ENCODE assay signal across 18 cellular contexts in the genomic region with DNA sequence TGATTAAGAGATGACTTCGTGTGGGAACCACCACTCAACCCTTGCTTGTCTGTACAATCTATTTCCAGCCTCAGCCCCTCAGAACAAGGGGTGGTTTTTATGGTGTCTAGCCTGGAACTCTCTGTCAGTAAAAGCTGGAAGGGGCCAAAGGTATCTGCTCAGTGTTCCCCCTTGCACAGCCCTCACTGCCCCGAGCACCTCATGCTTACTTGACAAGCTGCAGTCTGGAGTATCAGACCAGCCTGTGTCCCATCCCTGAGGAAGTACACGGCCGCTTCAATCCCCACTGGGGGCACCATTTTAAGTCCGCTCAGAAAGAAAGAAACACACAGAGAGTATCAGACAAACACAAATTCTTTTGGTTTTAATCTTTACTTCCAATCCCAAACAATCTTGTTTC. TPM values are rescaled to one million over a fixed set of nuclear protein-coding genes. Genes with fewer than 3 reads are reported as not detected.
DNase-seq lines count a peak whose midpoint lies in the region; ATAC-seq and TF ChIP-seq lines count a peak whose summit lies in the region.
"Had no signal": no experiment of that assay in that cellular context is flagged by ENCODE, and none has a peak within 500 bp of the region (broad histone marks: within the 10 kb centered on the region; RNA-seq: fewer than 3 reads in every experiment).

No MANE protein-coding gene starts in this region.

- no peak overlapping the region for H3K4me3 ChIP-seq in coronary artery
- no peak overlapping the region for H3K4me3 ChIP-seq in trophoblast cell (ENCODE audit: low read depth, low read length)
- H3K4me3 ChIP-seq: SJCRH30 had no signal

- WGBS in trophoblast cell (ENCODE audit: extremely low coverage, insufficient coverage, insufficient read length) = no CpG with 5 or more reads among the region's 5 CpGs

- no peak overlapping the region for H3K9ac ChIP-seq in trophoblast cell (ENCODE audit: low read length)

- TF ChIP-seq CTCF in 22Rv1 (IDR thresholded peaks at IDR 0.05) = no peak
- TF ChIP-seq CTCF in C4-2B (conservative IDR thresholded peaks at IDR 0.05) = no peak
- TF ChIP-seq CTCF in coronary artery (IDR thresholded peaks at IDR 0.05) = no peak

- H2BK120ac ChIP-seq in trophoblast cell (ENCODE audit: insufficient read depth, low read length, poor library complexity) = peak overlapping the region; percentile 69

- H3K27ac ChIP-seq in 22Rv1 (peak overlapping the region; percentile 61), C4-2B (peak overlapping the region; percentile 28), coronary artery (peak overlapping the region; percentile 62 to 77), trophoblast cell (ENCODE audit: low read depth, low read length) (peak overlapping the region; percentile 89)
- H3K27ac ChIP-seq: HL-60, SJCRH30 had no signal

- peak overlapping the region; percentile 18 for H3K14ac ChIP-seq in trophoblast cell (ENCODE audit: low read length)

- peak overlapping the region; percentile 62 for H4K91ac ChIP-seq in trophoblast cell (ENCODE audit: low read depth, low read length)

- H2BK12ac ChIP-seq in trophoblast cell (ENCODE audit: low read length) = peak overlapping the region; percentile 61

- H3K18ac ChIP-seq in trophoblast cell (ENCODE audit: low read length) = peak overlapping the region; percentile 21

- no peak overlapping the region for H3K4me2 ChIP-seq in trophoblast cell (ENCODE audit: low read length)

- DNase-seq in coronary artery (ENCODE audit: low spot score) (no peak), trophoblast cell (no peak)
- DNase-seq in NK-92 treated with Interleukin-12 subunit alpha and Interleukin-12 subunit beta, amount 100 ng/mL, for 24 hours (lab: John Stamatoyannopoulos, UW) = no peak
- DNase-seq in effector CD8-positive, alpha-beta T cell (lab: John Stamatoyannopoulos, UW) = no peak
- no peak for DNase-seq in stimulated activated naive CD8-positive, alpha-beta T cell treated with anti-CD3 and anti-CD28 coated beads, Interleukin-15, Interleukin-2, amounts not matched to agents 100 U/mL and 50 U/mL, for 24 hours
- DNase-seq: ACHN; AML-193; Calu3; CD4-positive, alpha-beta T cell; GOT3; NCI-H1105 treated with DMSO at 0.1 percent for 48 hours; NCI-H187; OCI-M1; SJCRH30 had no signal

- H3K9me3 ChIP-seq in trophoblast cell (ENCODE audit: insufficient read depth, low read depth, low read length) = peaks cover 2% of the 10 kb centered on the region
- H3K9me3 ChIP-seq: SJCRH30 had no signal

- peak overlapping the region; percentile 26 for H4K8ac ChIP-seq in trophoblast cell (ENCODE audit: low read depth, low read length)

- H3K23ac ChIP-seq in trophoblast cell (ENCODE audit: low read length) = no peak overlapping the region

- peak overlapping the region; percentile 44 for H2BK5ac ChIP-seq in trophoblast cell (ENCODE audit: low read depth, low read length, poor library complexity)

- H3K79me2 ChIP-seq in trophoblast cell (ENCODE audit: control insufficient read depth, insufficient read depth, low read length, poor library complexity) = peaks cover 12% of the 10 kb centered on the region

- H2AFZ ChIP-seq in trophoblast cell (ENCODE audit: insufficient read depth, low read length, poor library complexity) = no peak overlapping the region

- peaks cover 32% of the 10 kb centered on the region for H3K79me1 ChIP-seq in trophoblast cell (ENCODE audit: low read length)

- H3K36me3 ChIP-seq in trophoblast cell (ENCODE audit: control insufficient read depth in 1 of 2, insufficient read depth in 2 of 2, low read length in 2 of 2) = peaks cover 33 to 36% of the 10 kb centered on the region in 2 experiments

- H3K27me3 ChIP-seq in trophoblast cell (ENCODE audit: insufficient read depth, low read length) = no peaks in the 10 kb centered on the region
- H3K27me3 ChIP-seq: SJCRH30 had no signal

- ATAC-seq in GM18858 (IDR thresholded peaks at IDR 0.05; ENCODE audit: unreplicated experiment) = no peak
- ATAC-seq in stimulated activated naive CD8-positive, alpha-beta T cell treated with anti-CD3 and anti-CD28 coated beads, Interleukin-15, Interleukin-2, amounts not matched to agents 100 U/mL and 50 U/mL, for 24 hours = no peak

- no peak overlapping the region for H3K4ac ChIP-seq in trophoblast cell (ENCODE audit: low read depth, low read length)

- peak overlapping the region; percentile 26 for H2AK5ac ChIP-seq in trophoblast cell (ENCODE audit: low read length)

- no peak overlapping the region for H4K12ac ChIP-seq in trophoblast cell (ENCODE audit: low read depth, low read length)

- H3K4me1 ChIP-seq in trophoblast cell (ENCODE audit: control insufficient read depth in 1 of 2, insufficient read depth in 2 of 2, low read length in 2 of 2) = peaks cover 39 to 46% of the 10 kb centered on the region in 2 experiments

RNA-seq across cellular contexts. Expression of gene UMPS, which starts 32.4 kb away (rescaled TPM):
- 23.2 and 23.9 TPM in 2 replicates for polyA plus RNA-seq in trophoblast cell (2013)

Comparison
In these comparisons a context has a peak if more than half of its experiments do, and no peak if none do; other contexts are left out.
1. H3K27ac ChIP-seq: peak in every context shown above with its lines; median percentile 89 in trophoblast cell; 70 in coronary artery; 61 in 22Rv1; 28 in C4-2B.